Comparison of ENCODE assay signal across 8 cellular contexts in genomic region chr1:40690919-40691537, GRCh38. TPM values are rescaled to one million over a fixed set of nuclear protein-coding genes. Genes with fewer than 3 reads are reported as not detected.
DNase-seq lines count a peak whose midpoint lies in the region; ATAC-seq, FAIRE-seq and TF ChIP-seq lines count a peak whose summit lies in the region.

No MANE protein-coding gene starts in this region.

- H3K27ac ChIP-seq in ACC112 (ENCODE audit: low read depth, low read length) = peak overlapping the region; percentile 96
- peak overlapping the region; percentile 99 for H3K27ac ChIP-seq in muscle layer of colon (ENCODE audit: low read depth, low read length)

- H3K9me3 Mint-ChIP-seq in chondrocyte (ENCODE audit: low read depth) = no peaks in the 10 kb centered on the region

- no peak for FAIRE-seq in RCC 7860 (lab: Jason Lieb, UNC)

- no peaks in the 10 kb centered on the region for H3K27me3 Mint-ChIP-seq in chondrocyte (ENCODE audit: low read depth)

- H3K4me3 Mint-ChIP-seq in chondrocyte (ENCODE audit: unreplicated experiment) = peak overlapping the region; percentile 96

- H3K27ac Mint-ChIP-seq in chondrocyte (ENCODE audit: unreplicated experiment) = peak overlapping the region; percentile 95

- H3K4me1 Mint-ChIP-seq in chondrocyte (ENCODE audit: low read depth) = peaks cover 39% of the 10 kb centered on the region

- H3K79me2 ChIP-seq in ACC112 (ENCODE audit: control insufficient read depth, insufficient read depth, low read length, unreplicated experiment) = peaks cover 58% of the 10 kb centered on the region

- H3K36me3 ChIP-seq in ACC112 (ENCODE audit: insufficient read depth, low read length) = peaks cover 6% of the 10 kb centered on the region
- peaks cover 7% of the 10 kb centered on the region for H3K36me3 ChIP-seq in muscle layer of colon (ENCODE audit: insufficient read depth, low read length)

- H3K9ac ChIP-seq in muscle layer of colon (ENCODE audit: low read length) = peak overlapping the region; percentile 18

- H3K36me3 Mint-ChIP-seq in chondrocyte (ENCODE audit: low read depth) = peaks cover 8% of the 10 kb centered on the region

- TF ChIP-seq CTCF in chondrocyte (IDR thresholded peaks at IDR 0.05) = no peak

- H2AFZ ChIP-seq in ACC112 (ENCODE audit: low read length, unreplicated experiment) = peak overlapping the region; percentile 92

- no peak for DNase-seq in Jurkat, Clone E6-1 (ENCODE audit: low read depth, low spot score)
- DNase-seq in chondrocyte (ENCODE audit: low spot score) = no peak
- no peak for DNase-seq in RCC 7860 (ENCODE audit: low spot score)
- no peak for DNase-seq in glomerular visceral epithelial cell (ENCODE audit: extremely low spot score)
- DNase-seq in A172 (ENCODE audit: low spot score) = no peak

- H3K9me3 ChIP-seq in muscle layer of colon (ENCODE audit: low read length) = no peaks in the 10 kb centered on the region

- H3K27me3 ChIP-seq in ACC112 (ENCODE audit: insufficient read depth, low read length) = no peaks in the 10 kb centered on the region
- H3K27me3 ChIP-seq in muscle layer of colon (ENCODE audit: control insufficient read depth in 1 of 2, insufficient read depth in 2 of 2, low read length in 2 of 2) = no peaks in the 10 kb centered on the region

- ATAC-seq in GM19035 (IDR thresholded peaks at IDR 0.05; ENCODE audit: unreplicated experiment) = no peak

- H3K4me3 ChIP-seq in ACC112 (ENCODE audit: low read depth, low read length) = peak overlapping the region; percentile 97
- peak overlapping the region; percentile 95 for H3K4me3 ChIP-seq in Jurkat, Clone E6-1 (ENCODE audit: low read length)
- H3K4me3 ChIP-seq in muscle layer of colon (ENCODE audit: low read depth in 1 of 2, low read length in 2 of 2) = peak overlapping the region; percentile 94

- H3K4me1 ChIP-seq in ACC112 (ENCODE audit: control insufficient read depth, insufficient read depth, low read length, unreplicated experiment) (peaks cover 30% of the 10 kb centered on the region), muscle layer of colon (ENCODE audit: insufficient read depth, low read length) (peaks cover 18% of the 10 kb centered on the region)

RNA-seq across cellular contexts. Expression of gene NFYC, which starts 0.5 kb away (rescaled TPM):
- 87.5 TPM for polyA plus RNA-seq in Jurkat, Clone E6-1 (2012; ENCODE audit: insufficient read depth, insufficient read length)
- 34.2 to 49.2 TPM (median 35.8 TPM) in 3 replicates for total RNA-seq in chondrocyte
- total RNA-seq in A172 (2014; rRNA removed; shearing (Covaris generic)) = 27.3 and 28.2 TPM in 2 replicates

RNA-seq across cellular contexts. Expression of gene RIMS3, which starts 25.5 kb away (rescaled TPM):
- 13.9 TPM for polyA plus RNA-seq in Jurkat, Clone E6-1 (2012; ENCODE audit: insufficient read depth, insufficient read length)
- 4.8 to 26.3 TPM (median 26.0 TPM) in 3 replicates for total RNA-seq in chondrocyte
- 3.1 and 3.6 TPM in 2 replicates for total RNA-seq in A172 (2014; rRNA removed; shearing (Covaris generic))
